1 cellular context compared by ENCODE assay signal in genomic region chr4:183399166-183399565, GRCh38.
TF ChIP-seq lines count a peak whose summit lies in the region.

No MANE protein-coding gene starts in this region.

TF ChIP-seq in GM23338, 12 proteins besides CTCF, POLR2A, EP300 and RAD21 (continued from another document):
- TF ChIP-seq, protein P1, sequence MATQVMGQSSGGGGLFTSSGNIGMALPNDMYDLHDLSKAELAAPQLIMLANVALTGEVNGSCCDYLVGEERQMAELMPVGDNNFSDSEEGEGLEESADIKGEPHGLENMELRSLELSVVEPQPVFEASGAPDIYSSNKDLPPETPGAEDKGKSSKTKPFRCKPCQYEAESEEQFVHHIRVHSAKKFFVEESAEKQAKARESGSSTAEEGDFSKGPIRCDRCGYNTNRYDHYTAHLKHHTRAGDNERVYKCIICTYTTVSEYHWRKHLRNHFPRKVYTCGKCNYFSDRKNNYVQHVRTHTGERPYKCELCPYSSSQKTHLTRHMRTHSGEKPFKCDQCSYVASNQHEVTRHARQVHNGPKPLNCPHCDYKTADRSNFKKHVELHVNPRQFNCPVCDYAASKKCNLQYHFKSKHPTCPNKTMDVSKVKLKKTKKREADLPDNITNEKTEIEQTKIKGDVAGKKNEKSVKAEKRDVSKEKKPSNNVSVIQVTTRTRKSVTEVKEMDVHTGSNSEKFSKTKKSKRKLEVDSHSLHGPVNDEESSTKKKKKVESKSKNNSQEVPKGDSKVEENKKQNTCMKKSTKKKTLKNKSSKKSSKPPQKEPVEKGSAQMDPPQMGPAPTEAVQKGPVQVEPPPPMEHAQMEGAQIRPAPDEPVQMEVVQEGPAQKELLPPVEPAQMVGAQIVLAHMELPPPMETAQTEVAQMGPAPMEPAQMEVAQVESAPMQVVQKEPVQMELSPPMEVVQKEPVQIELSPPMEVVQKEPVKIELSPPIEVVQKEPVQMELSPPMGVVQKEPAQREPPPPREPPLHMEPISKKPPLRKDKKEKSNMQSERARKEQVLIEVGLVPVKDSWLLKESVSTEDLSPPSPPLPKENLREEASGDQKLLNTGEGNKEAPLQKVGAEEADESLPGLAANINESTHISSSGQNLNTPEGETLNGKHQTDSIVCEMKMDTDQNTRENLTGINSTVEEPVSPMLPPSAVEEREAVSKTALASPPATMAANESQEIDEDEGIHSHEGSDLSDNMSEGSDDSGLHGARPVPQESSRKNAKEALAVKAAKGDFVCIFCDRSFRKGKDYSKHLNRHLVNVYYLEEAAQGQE (IDR thresholded peaks at IDR 0.05; ENCODE audit: unreplicated experiment) = no peak
- TF ChIP-seq ZNF331 (CRISPR knock-in tag; IDR thresholded peaks at IDR 0.05; ENCODE audit: low read depth) = no peak
- TF ChIP-seq, protein P2, sequence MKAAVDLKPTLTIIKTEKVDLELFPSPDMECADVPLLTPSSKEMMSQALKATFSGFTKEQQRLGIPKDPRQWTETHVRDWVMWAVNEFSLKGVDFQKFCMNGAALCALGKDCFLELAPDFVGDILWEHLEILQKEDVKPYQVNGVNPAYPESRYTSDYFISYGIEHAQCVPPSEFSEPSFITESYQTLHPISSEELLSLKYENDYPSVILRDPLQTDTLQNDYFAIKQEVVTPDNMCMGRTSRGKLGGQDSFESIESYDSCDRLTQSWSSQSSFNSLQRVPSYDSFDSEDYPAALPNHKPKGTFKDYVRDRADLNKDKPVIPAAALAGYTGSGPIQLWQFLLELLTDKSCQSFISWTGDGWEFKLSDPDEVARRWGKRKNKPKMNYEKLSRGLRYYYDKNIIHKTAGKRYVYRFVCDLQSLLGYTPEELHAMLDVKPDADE (IDR thresholded peaks at IDR 0.05) = no peak
- no peak for TF ChIP-seq ZNF462 (CRISPR knock-in tag; IDR thresholded peaks at IDR 0.05)
- TF ChIP-seq EZH2phosphoT487 (IDR thresholded peaks at IDR 0.05; ENCODE audit: unreplicated experiment) = no peak
- TF ChIP-seq NANOG (IDR thresholded peaks at IDR 0.05; ENCODE audit: borderline replicate concordance) = no peak
